In genomic region chr12:40158592-40159111, GRCh38 we compare ENCODE assay signal across 7 cellular contexts. TPM values are rescaled to one million over a fixed set of nuclear protein-coding genes. Genes with fewer than 3 reads are reported as not detected.
DNase-seq lines count a peak whose midpoint lies in the region; ATAC-seq and TF ChIP-seq lines count a peak whose summit lies in the region.

No MANE protein-coding gene starts in this region.

- no peak overlapping the region for H2AFZ ChIP-seq in smooth muscle cell (ENCODE audit: low read depth)

- H3K27ac Mint-ChIP-seq in stimulated activated naive B cell treated with anti-CD40 and anti-IgM and Interleukin-4, amounts not matched to agents 10 μg/mL and 1 μg/mL and 100 μg/mL, for 72 hours: peak overlapping the region; percentile 90

- H3K27ac ChIP-seq in smooth muscle cell (ENCODE audit: low read depth): no peak overlapping the region

- H3K36me3 ChIP-seq in smooth muscle cell (ENCODE audit: low read depth): no peaks in the 10 kb centered on the region

- 33% methylated on average over 1 of the region's 1 CpG for WGBS in smooth muscle cell (ENCODE audit: low lambda C conversion rate)

- peaks cover 6% of the 10 kb centered on the region for H3K9me3 ChIP-seq in smooth muscle cell (replicated peaks; ENCODE audit: low read depth)

- H4K20me1 ChIP-seq in smooth muscle cell (ENCODE audit: low read depth): no peaks in the 10 kb centered on the region

- H3K4me3 ChIP-seq in smooth muscle cell: no peak overlapping the region

- no peak overlapping the region for H3K4me2 ChIP-seq in smooth muscle cell

- H3K9me3 Mint-ChIP-seq in stimulated activated naive B cell treated with anti-CD40 and anti-IgM and Interleukin-4, amounts not matched to agents 10 μg/mL and 1 μg/mL and 100 μg/mL, for 72 hours: peaks cover 5% of the 10 kb centered on the region in 2 donors

- no peak for TF ChIP-seq CTCF in smooth muscle cell (IDR thresholded peaks at IDR 0.05; ENCODE audit: borderline replicate concordance, insufficient read depth, poor library complexity, severe bottlenecking)

- H3K4me1 Mint-ChIP-seq in stimulated activated naive B cell treated with anti-CD40 and anti-IgM and Interleukin-4, amounts not matched to agents 10 μg/mL and 1 μg/mL and 100 μg/mL, for 72 hours: peaks cover 26 to 46% of the 10 kb centered on the region in 2 donors

- DNase-seq in amniotic epithelial cell (ENCODE audit: low read depth) (peak; percentile 62), NCI-H510A treated with DMSO at 0.1 percent for 48 hours (lab: John Stamatoyannopoulos, UW) (no peak), epidermal melanocyte (ENCODE audit: insufficient read length, low spot score) (no peak), smooth muscle cell (lab: John Stamatoyannopoulos, UW; ENCODE audit: unreplicated experiment) (no peak)
- peak; percentile 57 for DNase-seq in stimulated activated naive B cell treated with anti-CD40 and anti-IgM and Interleukin-4, amounts not matched to agents 10 μg/mL and 1 μg/mL and 100 μg/mL, for 72 hours

- ATAC-seq in GM19467 (IDR thresholded peaks at IDR 0.05; ENCODE audit: unreplicated experiment) (peak; percentile 55), HG03432 (IDR thresholded peaks at IDR 0.05; ENCODE audit: unreplicated experiment) (peak; percentile 75)
- peak; percentile 91 for ATAC-seq in stimulated activated naive B cell treated with anti-CD40 and anti-IgM and Interleukin-4, amounts not matched to agents 10 μg/mL and 1 μg/mL and 100 μg/mL, for 72 hours (replicated peaks)

- H3K4me3 Mint-ChIP-seq in stimulated activated naive B cell treated with anti-CD40 and anti-IgM and Interleukin-4, amounts not matched to agents 10 μg/mL and 1 μg/mL and 100 μg/mL, for 72 hours: peak overlapping the region; percentile 18 to 49

- H3K9ac ChIP-seq in smooth muscle cell (ENCODE audit: low read depth): no peak overlapping the region

- H3K27me3 Mint-ChIP-seq in stimulated activated naive B cell treated with anti-CD40 and anti-IgM and Interleukin-4, amounts not matched to agents 10 μg/mL and 1 μg/mL and 100 μg/mL, for 72 hours: no peaks in the 10 kb centered on the region

- H3K4me1 ChIP-seq in smooth muscle cell (ENCODE audit: low read depth): no peaks in the 10 kb centered on the region

- H3F3A ChIP-seq in smooth muscle cell (ENCODE audit: low read depth): no peaks in the 10 kb centered on the region

- no peaks in the 10 kb centered on the region for H3K27me3 ChIP-seq in smooth muscle cell (ENCODE audit: low read depth)

- H3K36me3 Mint-ChIP-seq in stimulated activated naive B cell treated with anti-CD40 and anti-IgM and Interleukin-4, amounts not matched to agents 10 μg/mL and 1 μg/mL and 100 μg/mL, for 72 hours: peaks cover 13 to 21% of the 10 kb centered on the region in 2 donors

- no peaks in the 10 kb centered on the region for H3K79me2 ChIP-seq in smooth muscle cell (ENCODE audit: low read depth)

RNA-seq across cellular contexts. Expression of gene SLC2A13, which starts 52.8 kb away (rescaled TPM):
- total RNA-seq in smooth muscle cell: 27.4 and 34.4 TPM in 2 replicates
- polyA plus RNA-seq in smooth muscle cell: 9.1 and 9.6 TPM in 2 replicates

Comparison
In these comparisons a context has a peak if more than half of its experiments do, and no peak if none do; other contexts are left out.
1. DNase-seq: peak in amniotic epithelial cell (single experiment) and stimulated activated naive B cell treated with anti-CD40 and anti-IgM and Interleukin-4, amounts not matched to agents 10 μg/mL and 1 μg/mL and 100 μg/mL, for 72 hours (single experiment); none in NCI-H510A treated with DMSO at 0.1 percent for 48 hours (single experiment), epidermal melanocyte (single experiment) and smooth muscle cell (single experiment).
2. Peak in every context shown above with its lines, with median percentiles within 50 percentile points of each other: ATAC-seq.